Comparison of ENCODE assay signal across 9 cellular contexts in the genomic region with DNA sequence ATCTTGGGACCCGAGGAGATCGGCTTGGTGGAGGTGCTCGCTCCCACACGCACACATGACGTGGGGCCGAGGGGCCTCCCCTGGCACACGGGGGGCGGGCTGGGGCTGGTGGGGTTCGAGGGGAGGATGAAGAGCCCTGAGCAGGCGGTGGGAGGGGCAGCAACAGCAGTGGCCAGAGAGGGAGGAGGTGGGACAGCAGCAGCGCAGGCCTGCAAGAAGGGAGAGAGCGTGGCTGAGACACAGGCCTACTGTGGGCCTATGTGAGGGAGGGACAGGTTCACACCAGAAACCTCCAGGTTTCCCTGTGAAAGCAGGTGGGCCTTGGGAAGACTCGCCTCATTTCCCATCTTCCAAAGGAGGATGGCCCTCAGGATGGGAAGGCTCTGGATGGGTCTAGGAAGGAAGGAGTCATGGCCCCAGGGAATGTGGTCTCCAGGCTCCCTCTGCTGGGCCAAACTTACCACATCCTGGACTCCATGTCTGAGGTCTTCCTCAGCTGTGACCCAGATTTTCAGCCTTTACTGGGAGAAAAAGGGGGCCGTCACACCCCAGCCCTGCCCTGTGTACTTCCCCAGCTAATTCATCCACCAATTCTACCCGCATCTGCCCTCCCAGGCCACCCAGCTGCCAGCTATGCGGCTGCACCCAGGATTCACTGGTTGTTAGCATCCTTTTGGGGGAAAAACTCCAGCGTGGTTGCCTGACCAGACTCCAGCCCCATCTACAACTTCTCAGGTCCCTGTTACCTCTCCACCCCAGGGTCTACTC. TPM values are rescaled to one million over a fixed set of nuclear protein-coding genes. Genes with fewer than 3 reads are reported as not detected.
DNase-seq lines count a peak whose midpoint lies in the region; ATAC-seq and TF ChIP-seq lines count a peak whose summit lies in the region.
"Had no signal": no experiment of that assay in that cellular context is flagged by ENCODE, and none has a peak within 500 bp of the region (broad histone marks: within the 10 kb centered on the region; RNA-seq: fewer than 3 reads in every experiment).

No MANE protein-coding gene starts in this region.

- no peaks in the 10 kb centered on the region for H3K36me3 Mint-ChIP-seq in HFFc6 (ENCODE audit: low read depth)
- H3K36me3 Mint-ChIP-seq: activated naive CD8-positive, alpha-beta T cell treated with anti-CD3 and anti-CD28 coated beads, Interleukin-2, amount 10 ng/mL, durations not matched to agents 7 days and 5 days had no signal

- H3K27ac ChIP-seq in foreskin keratinocyte, result no peak overlapping the region

- H3K27ac Mint-ChIP-seq in HFFc6, result peak overlapping the region; percentile 40
- no peak overlapping the region for H3K27ac Mint-ChIP-seq in stimulated activated naive CD8-positive, alpha-beta T cell treated with anti-CD3 and anti-CD28 coated beads, Interleukin-15, amount 100 ng/mL, for 72 hours
- H3K27ac Mint-ChIP-seq: activated naive CD8-positive, alpha-beta T cell treated with anti-CD3 and anti-CD28 coated beads, Interleukin-2, amount 10 ng/mL, durations not matched to agents 7 days and 5 days had no signal

- H3K27me3 ChIP-seq in foreskin keratinocyte, result peaks cover 47% of the 10 kb centered on the region

- no peaks in the 10 kb centered on the region for H3K9me3 Mint-ChIP-seq in HFFc6
- H3K9me3 Mint-ChIP-seq in stimulated activated naive CD8-positive, alpha-beta T cell treated with anti-CD3 and anti-CD28 coated beads, Interleukin-15, amount 100 ng/mL, for 72 hours, result no peaks in the 10 kb centered on the region
- H3K9me3 Mint-ChIP-seq: activated naive CD8-positive, alpha-beta T cell treated with anti-CD3 and anti-CD28 coated beads, Interleukin-2, amount 10 ng/mL, durations not matched to agents 7 days and 5 days had no signal

- TF ChIP-seq CTCF in HFFc6 (IDR thresholded peaks at IDR 0.05) (peak; percentile 83), foreskin keratinocyte (conservative IDR thresholded peaks at IDR 0.05) (peak; percentile 80)

- H3K27me3 Mint-ChIP-seq in HFFc6 (ENCODE audit: insufficient read depth), result peaks cover 27% of the 10 kb centered on the region
- peaks cover 45% of the 10 kb centered on the region for H3K27me3 Mint-ChIP-seq in stimulated activated naive CD8-positive, alpha-beta T cell treated with anti-CD3 and anti-CD28 coated beads, Interleukin-15, amount 100 ng/mL, for 72 hours

- H3K4me3 Mint-ChIP-seq in HFFc6, result no peak overlapping the region
- H3K4me3 Mint-ChIP-seq in stimulated activated naive CD8-positive, alpha-beta T cell treated with anti-CD3 and anti-CD28 coated beads, Interleukin-15, amount 100 ng/mL, for 72 hours, result no peak overlapping the region
- H3K4me3 Mint-ChIP-seq: activated naive CD8-positive, alpha-beta T cell treated with anti-CD3 and anti-CD28 coated beads, Interleukin-2, amount 10 ng/mL, durations not matched to agents 7 days and 5 days had no signal

- H3K4me1 Mint-ChIP-seq in HFFc6 (ENCODE audit: low read depth), result peaks cover 28% of the 10 kb centered on the region
- H3K4me1 Mint-ChIP-seq in stimulated activated naive CD8-positive, alpha-beta T cell treated with anti-CD3 and anti-CD28 coated beads, Interleukin-15, amount 100 ng/mL, for 72 hours, result peaks cover 35% of the 10 kb centered on the region

- H3K4me1 ChIP-seq in foreskin keratinocyte, result no peaks in the 10 kb centered on the region

- DNase-seq in NCI-H2107 treated with DMSO at 0.1 percent for 48 hours (lab: John Stamatoyannopoulos, UW; ENCODE audit: unreplicated experiment) (peak; percentile 21), NCI-H2107 (lab: John Stamatoyannopoulos, UW) (no peak), HFFc6 (peak; percentile 61), SW 1271 (lab: John Stamatoyannopoulos, UW) (peak; percentile 47 to 63), foreskin keratinocyte (peak in 1 of 2 donors; percentile 34), NCI-H526 treated with DMSO at 0.1 percent for 48 hours (lab: John Stamatoyannopoulos, UW) (no peak)
- peak in 1 of 2 donors; percentile 15 for DNase-seq in stimulated activated naive CD8-positive, alpha-beta T cell treated with anti-CD3 and anti-CD28 coated beads, Interleukin-15, amount 100 ng/mL, for 72 hours

- ATAC-seq in foreskin keratinocyte (peak; percentile 71), GM19397 (IDR thresholded peaks at IDR 0.05; ENCODE audit: unreplicated experiment) (no peak)
- ATAC-seq in stimulated activated naive CD8-positive, alpha-beta T cell treated with anti-CD3 and anti-CD28 coated beads, Interleukin-15, amount 100 ng/mL, for 72 hours, result peak; percentile 18

RNA-seq across cellular contexts. Expression of gene PIANP, which starts 2.8 kb away (rescaled TPM):
- total RNA-seq in HFFc6 (2021; fragmentation: NEBNext Ultra II Directional; extraction: Animal tissue kit (Norgen Biotek cat#: 25700)), result 1 to 10 TPM; 2.6 to 4.6 (median 3.8) TPM
- 0.04 TPM in 1 of 2 replicates, not detected in the other for total RNA-seq in foreskin keratinocyte
- polyA plus RNA-seq in foreskin keratinocyte, result 0.20 and 0.38 TPM in 2 replicates

RNA-seq across cellular contexts. Expression of gene ZNF384, which starts 8.6 kb away (rescaled TPM):
- 10 to 100 TPM; 32.8 to 43.9 (median 41.1) TPM for total RNA-seq in HFFc6 (2021; fragmentation: NEBNext Ultra II Directional; extraction: Animal tissue kit (Norgen Biotek cat#: 25700))
- 28.0 and 30.4 TPM in 2 replicates for total RNA-seq in foreskin keratinocyte
- 19.3 and 22.0 TPM in 2 replicates for polyA plus RNA-seq in foreskin keratinocyte

RNA-seq across cellular contexts. Expression of gene COPS7A, which starts 26.1 kb away (rescaled TPM):
- total RNA-seq in HFFc6 (2021; fragmentation: NEBNext Ultra II Directional; extraction: Animal tissue kit (Norgen Biotek cat#: 25700)), result 100 to 1,000 TPM; 103 to 122 (median 108) TPM
- 52.0 and 52.7 TPM in 2 replicates for total RNA-seq in foreskin keratinocyte
- 53.6 and 60.4 TPM in 2 replicates for polyA plus RNA-seq in foreskin keratinocyte

RNA-seq across cellular contexts. Expression of gene ING4, which starts 34.8 kb away (rescaled TPM):
- 10 to 100 TPM; 19.7 to 26.8 (median 21.7) TPM for total RNA-seq in HFFc6 (2021; fragmentation: NEBNext Ultra II Directional; extraction: Animal tissue kit (Norgen Biotek cat#: 25700))
- total RNA-seq in foreskin keratinocyte, result 9.9 and 16.2 TPM in 2 replicates
- 13.7 and 20.2 TPM in 2 replicates for polyA plus RNA-seq in foreskin keratinocyte

RNA-seq across cellular contexts. Expression of gene ACRBP, which starts 50.5 kb away (rescaled TPM):
- not detected for total RNA-seq in HFFc6 (2021; fragmentation: NEBNext Ultra II Directional; extraction: Animal tissue kit (Norgen Biotek cat#: 25700))
- 0.07 TPM in 1 of 2 replicates, not detected in the other for total RNA-seq in foreskin keratinocyte
- polyA plus RNA-seq in foreskin keratinocyte, result 0.09 and 0.11 TPM in 2 replicates

Comparison
In these comparisons a context has a peak if more than half of its experiments do, and no peak if none do; other contexts are left out.
1. DNase-seq: peak in NCI-H2107 treated with DMSO at 0.1 percent for 48 hours (single experiment), HFFc6 (single experiment) and SW 1271 (2 of 2); none in NCI-H2107 (single experiment) and NCI-H526 treated with DMSO at 0.1 percent for 48 hours (single experiment).